ENCODE assay signal across 19 cellular contexts in the genomic region with DNA sequence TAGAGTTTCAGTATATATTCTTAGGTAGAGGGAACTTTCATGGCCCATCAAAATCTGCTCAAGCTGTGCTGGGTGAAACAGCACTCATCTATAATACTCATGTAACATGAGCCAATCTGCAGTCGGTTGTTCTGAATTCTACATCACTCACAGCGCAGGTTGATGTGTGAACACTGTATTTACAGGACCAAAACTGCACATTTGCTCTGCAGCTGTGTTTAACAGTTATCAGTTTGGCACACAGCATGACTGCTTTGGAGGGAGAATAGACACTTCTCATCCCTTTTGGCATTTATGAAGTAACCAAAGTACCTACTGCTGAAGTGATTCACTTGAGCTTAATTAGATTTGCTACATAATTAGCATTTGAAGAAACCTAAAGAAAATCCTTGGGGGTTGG.
DNase-seq lines count a peak whose midpoint lies in the region; ATAC-seq lines count a peak whose summit lies in the region.
"Had no signal": no experiment of that assay in that cellular context is flagged by ENCODE, and none has a peak within 500 bp of the region (broad histone marks: within the 10 kb centered on the region; RNA-seq: fewer than 3 reads in every experiment).

No MANE protein-coding gene starts in this region.

- no peaks in the 10 kb centered on the region for H3K27me3 Mint-ChIP-seq in activated CD4-positive, alpha-beta memory T cell treated with anti-CD3 and anti-CD28 coated beads, Interleukin-2, amount 10 ng/mL, durations not matched to agents 7 days and 5 days
- H3K27me3 Mint-ChIP-seq in T-cell: no peaks in the 10 kb centered on the region
- H3K27me3 Mint-ChIP-seq: memory B cell had no signal

- H3K27ac ChIP-seq in SK-N-MC: peak overlapping the region; percentile 97; the same call in 1 of the 2 replicates
- H3K27ac ChIP-seq: gastrocnemius medialis, transverse colon had no signal

- no peak overlapping the region for H3K4me3 ChIP-seq in SK-N-MC
- H3K4me3 ChIP-seq: gastrocnemius medialis, transverse colon had no signal

- H3K9me3 ChIP-seq in SK-N-MC (ENCODE audit: low read depth, low read length): no peaks in the 10 kb centered on the region
- H3K9me3 ChIP-seq: gastrocnemius medialis, transverse colon had no signal

- intact Hi-C loops in posterior vena cava (cut with DNase I): no loop called here

- H3K36me3 ChIP-seq in SK-N-MC (ENCODE audit: insufficient read depth, low read length): no peaks in the 10 kb centered on the region
- H3K36me3 ChIP-seq: gastrocnemius medialis, transverse colon had no signal

- no peak overlapping the region for H3K9ac ChIP-seq in SK-N-MC (ENCODE audit: insufficient read length)

- no peaks in the 10 kb centered on the region for H3K9me3 Mint-ChIP-seq in activated CD4-positive, alpha-beta memory T cell treated with anti-CD3 and anti-CD28 coated beads, Interleukin-2, amount 10 ng/mL, durations not matched to agents 7 days and 5 days
- H3K9me3 Mint-ChIP-seq in T-cell: no peaks in the 10 kb centered on the region
- H3K9me3 Mint-ChIP-seq: activated T-cell treated with anti-CD3 and anti-CD28 coated beads, Interleukin-2, amount 50 U/mL, for 4 hours; immature natural killer cell; memory B cell; nephron progenitor cell had no signal

- DNase-seq in DMS 273 treated with DMSO at 0.1 percent for 48 hours (lab: John Stamatoyannopoulos, UW) (peak; percentile 11), NCI-H1105 treated with DMSO at 0.1 percent for 48 hours (lab: John Stamatoyannopoulos, UW) (peak; percentile 91), NCI-H2171 treated with DMSO at 0.1 percent for 48 hours (lab: John Stamatoyannopoulos, UW) (peak; percentile 84), SK-N-MC (ENCODE audit: low read depth, low spot score) (no peak), T-cell (no peak), posterior vena cava (ENCODE audit: low spot score) (no peak), amygdala (lab: John Stamatoyannopoulos, UW) (no peak)
- no peak for DNase-seq in activated CD4-positive, alpha-beta memory T cell treated with anti-CD3 and anti-CD28 coated beads, Interleukin-2, amount 10 ng/mL, durations not matched to agents 7 days and 5 days
- DNase-seq: activated CD4-positive, alpha-beta T cell treated with anti-CD3 and anti-CD28 coated beads for 48 hours; activated T-cell treated with anti-CD3 and anti-CD28 coated beads, Interleukin-2, amount 50 U/mL, for 4 hours; gastrocnemius medialis; immature natural killer cell; nephron progenitor cell; NK-92 treated with Interleukin-12 subunit alpha and Interleukin-12 subunit beta, amount 100 ng/mL, for 24 hours; SIG-M5; stimulated activated CD4-positive, alpha-beta T cell treated with anti-CD3 and anti-CD28 coated beads, Interleukin-4, amount 100 ng/mL, for 24 hours; transverse colon had no signal

- no peak overlapping the region for H3K4me3 Mint-ChIP-seq in activated CD4-positive, alpha-beta memory T cell treated with anti-CD3 and anti-CD28 coated beads, Interleukin-2, amount 10 ng/mL, durations not matched to agents 7 days and 5 days
- H3K4me3 Mint-ChIP-seq in T-cell: no peak overlapping the region
- H3K4me3 Mint-ChIP-seq: activated T-cell treated with anti-CD3 and anti-CD28 coated beads, Interleukin-2, amount 50 U/mL, for 4 hours; immature natural killer cell; memory B cell; nephron progenitor cell had no signal

- CTCF ChIA-PET in activated CD4-positive, alpha-beta memory T cell treated with anti-CD3 and anti-CD28 coated beads, Interleukin-2, amount 10 ng/mL, durations not matched to agents 7 days and 5 days (lab: Charles Lee): interaction anchor here (0.9 kb wide), 1 partner anchor 10 kb away, joined by 3 read pairs; no protein-coding TSS in a partner anchor
- CTCF ChIA-PET in T-cell (lab: Charles Lee): no interaction called here

- H3K27ac Mint-ChIP-seq in activated CD4-positive, alpha-beta memory T cell treated with anti-CD3 and anti-CD28 coated beads, Interleukin-2, amount 10 ng/mL, durations not matched to agents 7 days and 5 days: no peak overlapping the region
- H3K27ac Mint-ChIP-seq in T-cell: no peak overlapping the region
- H3K27ac Mint-ChIP-seq: immature natural killer cell, memory B cell, nephron progenitor cell had no signal

- no peak for ATAC-seq in T-cell (replicated peaks in 1 of 4)
- ATAC-seq: activated T-cell treated with anti-CD3 and anti-CD28 coated beads, Interleukin-2, amount 50 U/mL, for 4 hours; gastrocnemius medialis; right cardiac atrium had no signal

- H3K36me3 Mint-ChIP-seq in activated CD4-positive, alpha-beta memory T cell treated with anti-CD3 and anti-CD28 coated beads, Interleukin-2, amount 10 ng/mL, durations not matched to agents 7 days and 5 days (ENCODE audit: low read depth): no peaks in the 10 kb centered on the region
- H3K36me3 Mint-ChIP-seq in T-cell: peaks cover 10% of the 10 kb centered on the region
- H3K36me3 Mint-ChIP-seq: memory B cell had no signal

- no peaks in the 10 kb centered on the region for H3K4me1 Mint-ChIP-seq in activated CD4-positive, alpha-beta memory T cell treated with anti-CD3 and anti-CD28 coated beads, Interleukin-2, amount 10 ng/mL, durations not matched to agents 7 days and 5 days
- no peaks in the 10 kb centered on the region for H3K4me1 Mint-ChIP-seq in T-cell
- H3K4me1 Mint-ChIP-seq: immature natural killer cell, memory B cell had no signal

- POLR2A ChIA-PET in activated CD4-positive, alpha-beta memory T cell treated with anti-CD3 and anti-CD28 coated beads, Interleukin-2, amount 10 ng/mL, durations not matched to agents 7 days and 5 days (lab: Charles Lee): no interaction called here
- POLR2A ChIA-PET in T-cell (lab: Charles Lee): no interaction called here

Comparison
In these comparisons a context has a peak if more than half of its experiments do, and no peak if none do; other contexts are left out.
1. DNase-seq: peak in DMS 273 treated with DMSO at 0.1 percent for 48 hours (single experiment), NCI-H1105 treated with DMSO at 0.1 percent for 48 hours (single experiment) and NCI-H2171 treated with DMSO at 0.1 percent for 48 hours (single experiment); none in SK-N-MC (single experiment), activated CD4-positive, alpha-beta memory T cell treated with anti-CD3 and anti-CD28 coated beads, Interleukin-2, amount 10 ng/mL, durations not matched to agents 7 days and 5 days (single experiment), T-cell (0 of 34), posterior vena cava (single experiment) and amygdala (0 of 56).